In genomic region chr9:121500165-121500478, GRCh38 we compare ENCODE assay signal across 8 cellular contexts. TPM values are rescaled to one million over a fixed set of nuclear protein-coding genes. Genes with fewer than 3 reads are reported as not detected.
DNase-seq lines count a peak whose midpoint lies in the region; ATAC-seq, FAIRE-seq and TF ChIP-seq lines count a peak whose summit lies in the region.

No MANE protein-coding gene starts in this region.

- H3K4me3 ChIP-seq in mononuclear cell (ENCODE audit: low read length) (peak overlapping the region; percentile 40), transverse colon (peak overlapping the region in 3 of 4 donors; percentile 29 to 59 (median 48))

- intact Hi-C loops in transverse colon (cut with DNase I; ENCODE audit: low total_unique reads) = no loop called here

- peaks cover 6 to 7% of the 10 kb centered on the region in 2 donors for H3K9me3 Mint-ChIP-seq in activated T-cell treated with anti-CD3 and anti-CD28 coated beads, Interleukin-2, amount 50 U/mL, for 72 hours
- H3K9me3 Mint-ChIP-seq in central memory CD8-positive, alpha-beta T cell = no peaks in the 10 kb centered on the region

- H3K27me3 ChIP-seq in mononuclear cell (ENCODE audit: insufficient read depth, low read length) (peaks cover 5% of the 10 kb centered on the region), transverse colon (peaks cover 49% of the 10 kb centered on the region)

- peaks cover 65% of the 10 kb centered on the region for H3K27me3 Mint-ChIP-seq in activated T-cell treated with anti-CD3 and anti-CD28 coated beads, Interleukin-2, amount 50 U/mL, for 72 hours (ENCODE audit: low read depth)
- H3K27me3 Mint-ChIP-seq in central memory CD8-positive, alpha-beta T cell = peaks cover 85% of the 10 kb centered on the region

- H3K4me1 ChIP-seq in mononuclear cell (ENCODE audit: insufficient read depth, low read length) (peaks cover 50% of the 10 kb centered on the region), transverse colon (peaks cover 13 to 25% (median 20%) of the 10 kb centered on the region in 4 donors)

- TF ChIP-seq CTCF in transverse colon (IDR thresholded peaks at IDR 0.05) = no peak
- no peak for TF ChIP-seq CTCF in D721Med (IDR thresholded peaks at IDR 0.05; ENCODE audit: insufficient read depth, missing control alignments)

- peak overlapping the region; percentile 63 for H3K4me3 Mint-ChIP-seq in activated T-cell treated with anti-CD3 and anti-CD28 coated beads, Interleukin-2, amount 50 U/mL, for 72 hours
- H3K4me3 Mint-ChIP-seq in central memory CD8-positive, alpha-beta T cell = peak overlapping the region; percentile 77

- H3K9me3 ChIP-seq in mononuclear cell (ENCODE audit: low read depth, low read length) (no peaks in the 10 kb centered on the region), transverse colon (no peaks in the 10 kb centered on the region)

- TF ChIP-seq EP300 in transverse colon (IDR thresholded peaks at IDR 0.05; ENCODE audit: low read depth) = no peak

- no peak for DNase-seq in activated T-cell treated with anti-CD3 and anti-CD28 coated beads, Interleukin-2, amount 50 U/mL, for 72 hours
- DNase-seq in activated T-cell treated with anti-CD3 and anti-CD28 coated beads, Interleukin-2, amount 50 U/mL, for 1 hour = no peak
- no peak for DNase-seq in central memory CD8-positive, alpha-beta T cell (ENCODE audit: low spot score in 2 of 2)
- no peak for DNase-seq in transverse colon
- no peak for DNase-seq in D721Med (ENCODE audit: insufficient read length, low spot score)
- no peak for DNase-seq in NCI-H1694 (lab: John Stamatoyannopoulos, UW)

- H3K27ac ChIP-seq in transverse colon = peak overlapping the region; percentile 44 to 68 (median 61)

- H3K36me3 Mint-ChIP-seq in activated T-cell treated with anti-CD3 and anti-CD28 coated beads, Interleukin-2, amount 50 U/mL, for 72 hours (ENCODE audit: insufficient read depth in 2 of 2) = peaks cover 0 to 7% of the 10 kb centered on the region in 2 donors
- no peaks in the 10 kb centered on the region for H3K36me3 Mint-ChIP-seq in central memory CD8-positive, alpha-beta T cell (ENCODE audit: insufficient read depth)

- 19% methylated on average over 15 of the region's 15 CpGs; no CpG with 5 or more reads in 1 of the 2 donors for WGBS in transverse colon (ENCODE audit: low coverage in 1 of 2), 2 donors

- in situ Hi-C loops in transverse colon (cut with MboI; ENCODE audit: low pct_ligation_motif_present in 1 of 4, low pct_unique_long_range_greater_than_20kb in 1 of 4, low sequenced_read_pairs in 3 of 4) = no loop called here

- TF ChIP-seq POLR2A in transverse colon (IDR thresholded peaks at IDR 0.05) = no peak

- no peak overlapping the region for H3K27ac Mint-ChIP-seq in activated T-cell treated with anti-CD3 and anti-CD28 coated beads, Interleukin-2, amount 50 U/mL, for 72 hours
- no peak overlapping the region for H3K27ac Mint-ChIP-seq in central memory CD8-positive, alpha-beta T cell (ENCODE audit: low read depth)

- FAIRE-seq in D721Med (lab: Jason Lieb, UNC) = no peak

- peaks cover 14% of the 10 kb centered on the region for H3K4me1 Mint-ChIP-seq in activated T-cell treated with anti-CD3 and anti-CD28 coated beads, Interleukin-2, amount 50 U/mL, for 72 hours (ENCODE audit: low read depth)
- H3K4me1 Mint-ChIP-seq in central memory CD8-positive, alpha-beta T cell = peaks cover 14% of the 10 kb centered on the region

- no peaks in the 10 kb centered on the region for H3K36me3 ChIP-seq in transverse colon

- no peak for ATAC-seq in activated T-cell treated with anti-CD3 and anti-CD28 coated beads, Interleukin-2, amount 50 U/mL, for 72 hours (replicated peaks in 1 of 2)
- ATAC-seq in central memory CD8-positive, alpha-beta T cell (replicated peaks; ENCODE audit: extremely low read depth, poor library complexity, severe bottlenecking) = no peak
- ATAC-seq in GM18520 (IDR thresholded peaks at IDR 0.05; ENCODE audit: unreplicated experiment) = no peak

RNA-seq across cellular contexts. Expression of gene GGTA1, which starts 0.5 kb away (rescaled TPM):
- not detected for total RNA-seq in activated T-cell treated with anti-CD3 and anti-CD28 coated beads, Interleukin-2, amount 50 U/mL, for 72 hours
- total RNA-seq in mononuclear cell (9.6 TPM), transverse colon (10 to 100 TPM in 1 of 4 donors, 1 to 10 TPM in 2, not detected in 1; 1.9 to 37.8 (median 3.5) TPM)
